Comparison of ENCODE assay signal across 34 cellular contexts in genomic region chr4:163528618-163529017, GRCh38. TPM values are rescaled to one million over a fixed set of nuclear protein-coding genes. Genes with fewer than 3 reads are reported as not detected.
"Had no signal": no experiment of that assay in that cellular context is flagged by ENCODE, and none has a peak within 500 bp of the region (broad histone marks: within the 10 kb centered on the region; RNA-seq: fewer than 3 reads in every experiment).

No MANE protein-coding gene starts in this region.

- H3K9me3 ChIP-seq: ascending aorta, breast epithelium, colonic mucosa, esophagus squamous epithelium, gastroesophageal sphincter, heart right ventricle had no signal

- H3K36me3 ChIP-seq: breast epithelium, colonic mucosa had no signal

- ATAC-seq: activated CD4-positive, CD25-positive, alpha-beta regulatory T cell treated with anti-CD3 and anti-CD28 coated beads, Interleukin-2, amount 50 U/mL, for 24 hours; activated CD8-positive, alpha-beta T cell treated with anti-CD3 and anti-CD28 coated beads for 36 hours; activated T-cell treated with anti-CD3 and anti-CD28 coated beads, Interleukin-2, amount 50 U/mL, for 4 hours; activated T-helper 17 cell treated with anti-CD3 and anti-CD28 coated beads, Interleukin-2, amount 50 U/mL, for 72 hours; gastroesophageal sphincter; heart right ventricle had no signal

- H3K4me3 Mint-ChIP-seq: activated CD8-positive, alpha-beta T cell treated with anti-CD3 and anti-CD28 coated beads for 36 hours; activated naive CD4-positive, alpha-beta T cell treated with anti-CD3 and anti-CD28 coated beads, Interleukin-2, amount 50 U/mL, for 24 hours; activated naive CD8-positive, alpha-beta T cell treated with anti-CD3 and anti-CD28 coated beads, Interleukin-2, amount 10 ng/mL, durations not matched to agents 7 days and 5 days; activated T-cell treated with anti-CD3 and anti-CD28 coated beads, Interleukin-2, amount 50 U/mL, for 4 hours; activated T-helper 17 cell treated with anti-CD3 and anti-CD28 coated beads, Interleukin-2, amount 50 U/mL, for 72 hours; brain had no signal

- H3K4me1 ChIP-seq: ascending aorta, breast epithelium, colonic mucosa, esophagus squamous epithelium, gastroesophageal sphincter, heart right ventricle had no signal

- H3K27me3 ChIP-seq: ascending aorta, breast epithelium, cardiac muscle cell, colonic mucosa, esophagus squamous epithelium, gastroesophageal sphincter, heart right ventricle, hepatocyte had no signal

- H2AFZ ChIP-seq: hepatocyte had no signal

- FAIRE-seq: endometrium, endothelial cell of umbilical vein had no signal

- H3K4me1 Mint-ChIP-seq: activated naive CD4-positive, alpha-beta T cell treated with anti-CD3 and anti-CD28 coated beads, Interleukin-2, amount 50 U/mL, for 24 hours; activated T-helper 17 cell treated with anti-CD3 and anti-CD28 coated beads, Interleukin-2, amount 50 U/mL, for 72 hours had no signal

- H3K4me3 ChIP-seq: ascending aorta, breast epithelium, cardiac muscle cell, colonic mucosa, esophagus squamous epithelium, gastroesophageal sphincter, heart right ventricle, hepatocyte had no signal

- DNase-seq: activated CD4-positive, alpha-beta T cell treated with anti-CD3 and anti-CD28 coated beads for 48 hours; activated CD4-positive, alpha-beta T cell treated with anti-CD3 and anti-CD28 coated beads, Interleukin-2, amount 50 U/mL, for 1 hour; activated CD4-positive, alpha-beta T cell treated with anti-CD3 and anti-CD28 coated beads, Interleukin-2, amount 50 U/mL, for 48 hours; activated CD8-positive, alpha-beta memory T cell treated with anti-CD3 and anti-CD28 coated beads for 24 hours; activated CD8-positive, alpha-beta T cell treated with anti-CD3 and anti-CD28 coated beads for 36 hours; activated effector memory CD4-positive, alpha-beta T cell treated with Interleukin-2 at 50 U/mL for 16 hours; activated gamma-delta T cell treated with Interleukin-2 at 50 U/mL for 16 hours; activated naive CD4-positive, alpha-beta T cell treated with Interleukin-2 at 50 U/mL for 16 hours; activated naive CD8-positive, alpha-beta T cell treated with anti-CD3 and anti-CD28 coated beads, Interleukin-2, amount 10 ng/mL, durations not matched to agents 7 days and 5 days; activated T-cell treated with anti-CD3 and anti-CD28 coated beads, Interleukin-2, amount 50 U/mL, for 4 hours; central memory CD4-positive, alpha-beta T cell; cerebellar nuclear complex; colonic mucosa; effector CD8-positive, alpha-beta T cell; esophagus squamous epithelium; foreskin melanocyte; heart right ventricle; T-helper 2 cell had no signal

- H3K9me3 Mint-ChIP-seq: activated CD8-positive, alpha-beta T cell treated with anti-CD3 and anti-CD28 coated beads for 36 hours; activated naive CD4-positive, alpha-beta T cell treated with anti-CD3 and anti-CD28 coated beads, Interleukin-2, amount 50 U/mL, for 24 hours; activated naive CD8-positive, alpha-beta T cell treated with anti-CD3 and anti-CD28 coated beads, Interleukin-2, amount 10 ng/mL, durations not matched to agents 7 days and 5 days; activated T-cell treated with anti-CD3 and anti-CD28 coated beads, Interleukin-2, amount 50 U/mL, for 4 hours; activated T-helper 17 cell treated with anti-CD3 and anti-CD28 coated beads, Interleukin-2, amount 50 U/mL, for 72 hours; brain had no signal

- H3K4me2 ChIP-seq: hepatocyte had no signal

- H3K27ac ChIP-seq: ascending aorta, breast epithelium, cardiac muscle cell, colonic mucosa, epithelial cell of prostate, esophagus squamous epithelium, gastroesophageal sphincter, heart right ventricle, hepatocyte had no signal

- H3K27ac Mint-ChIP-seq: activated CD8-positive, alpha-beta T cell treated with anti-CD3 and anti-CD28 coated beads for 36 hours; activated naive CD4-positive, alpha-beta T cell treated with anti-CD3 and anti-CD28 coated beads, Interleukin-2, amount 50 U/mL, for 24 hours; activated naive CD8-positive, alpha-beta T cell treated with anti-CD3 and anti-CD28 coated beads, Interleukin-2, amount 10 ng/mL, durations not matched to agents 7 days and 5 days; brain had no signal

- H3K27me3 Mint-ChIP-seq: activated CD8-positive, alpha-beta T cell treated with anti-CD3 and anti-CD28 coated beads for 36 hours; activated naive CD4-positive, alpha-beta T cell treated with anti-CD3 and anti-CD28 coated beads, Interleukin-2, amount 50 U/mL, for 24 hours; activated naive CD8-positive, alpha-beta T cell treated with anti-CD3 and anti-CD28 coated beads, Interleukin-2, amount 10 ng/mL, durations not matched to agents 7 days and 5 days; activated T-helper 17 cell treated with anti-CD3 and anti-CD28 coated beads, Interleukin-2, amount 50 U/mL, for 72 hours; brain had no signal

RNA-seq across cellular contexts. Expression of gene TKTL2, which starts 55.1 kb away (rescaled TPM):
- total RNA-seq: activated CD8-positive, alpha-beta T cell treated with anti-CD3 and anti-CD28 coated beads for 36 hours; activated naive CD8-positive, alpha-beta T cell treated with anti-CD3 and anti-CD28 coated beads, Interleukin-2, amount 10 ng/mL, durations not matched to agents 7 days and 5 days; activated T-cell treated with anti-CD3 and anti-CD28 coated beads, Interleukin-2, amount 50 U/mL, for 4 hours; activated T-helper 17 cell treated with anti-CD3 and anti-CD28 coated beads, Interleukin-2, amount 50 U/mL, for 72 hours; ascending aorta; cardiac muscle cell; colonic mucosa; dermis microvascular lymphatic vessel endothelial cell; endothelial cell of umbilical vein; fibroblast of lung; gastroesophageal sphincter; glomerular endothelial cell; heart right ventricle; hepatocyte had no signal
- polyA plus RNA-seq: cardiac muscle cell, endothelial cell of umbilical vein, esophagus, fibroblast of lung, heart right ventricle, hepatocyte had no signal
